Comparison of ENCODE assay signal across 1 cellular context in the genomic region with DNA sequence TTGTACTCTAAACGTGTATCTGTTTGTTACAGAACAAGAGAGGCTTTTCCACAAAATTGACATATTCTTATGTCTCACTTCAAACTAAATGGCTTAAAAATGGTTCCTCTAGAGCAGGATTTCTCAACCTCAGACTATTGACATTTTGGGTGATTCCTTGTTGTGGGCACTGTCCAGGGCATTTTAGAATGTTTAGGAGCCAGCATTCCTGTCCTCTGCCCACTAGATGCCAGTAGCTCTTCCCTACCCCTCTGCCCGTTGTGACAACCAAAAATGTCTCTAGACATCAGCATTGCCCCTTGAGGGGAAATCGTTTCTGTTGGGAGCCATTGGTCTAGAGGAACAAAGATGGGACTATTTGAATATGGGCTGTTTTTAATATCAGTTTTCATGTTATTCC.
TF ChIP-seq lines count a peak whose summit lies in the region.

No MANE protein-coding gene starts in this region.

TF ChIP-seq in IMR-90, 13 proteins besides CTCF, POLR2A, EP300 and RAD21:
- TF ChIP-seq, protein P1, sequence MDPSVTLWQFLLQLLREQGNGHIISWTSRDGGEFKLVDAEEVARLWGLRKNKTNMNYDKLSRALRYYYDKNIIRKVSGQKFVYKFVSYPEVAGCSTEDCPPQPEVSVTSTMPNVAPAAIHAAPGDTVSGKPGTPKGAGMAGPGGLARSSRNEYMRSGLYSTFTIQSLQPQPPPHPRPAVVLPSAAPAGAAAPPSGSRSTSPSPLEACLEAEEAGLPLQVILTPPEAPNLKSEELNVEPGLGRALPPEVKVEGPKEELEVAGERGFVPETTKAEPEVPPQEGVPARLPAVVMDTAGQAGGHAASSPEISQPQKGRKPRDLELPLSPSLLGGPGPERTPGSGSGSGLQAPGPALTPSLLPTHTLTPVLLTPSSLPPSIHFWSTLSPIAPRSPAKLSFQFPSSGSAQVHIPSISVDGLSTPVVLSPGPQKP (IDR thresholded peaks at IDR 0.05; ENCODE audit: borderline replicate concordance, low read depth, low read length), result no peak
- TF ChIP-seq BHLHE40 (IDR thresholded peaks at IDR 0.05; ENCODE audit: low read depth, low read length), result no peak
- TF ChIP-seq SMC3 (IDR thresholded peaks at IDR 0.05; ENCODE audit: low read depth, low read length), result no peak
- no peak for TF ChIP-seq CEBPB (IDR thresholded peaks at IDR 0.05; ENCODE audit: low read depth, low read length)
- TF ChIP-seq MAZ (IDR thresholded peaks at IDR 0.05; ENCODE audit: borderline replicate concordance, low read depth, low read length), result no peak
- no peak for TF ChIP-seq RCOR1 (IDR thresholded peaks at IDR 0.05; ENCODE audit: insufficient replicate concordance, low read length)
- no peak for TF ChIP-seq MXI1 (IDR thresholded peaks at IDR 0.05; ENCODE audit: borderline replicate concordance, low read depth, low read length)
